Comparison of ENCODE assay signal across 16 cellular contexts in the genomic region with DNA sequence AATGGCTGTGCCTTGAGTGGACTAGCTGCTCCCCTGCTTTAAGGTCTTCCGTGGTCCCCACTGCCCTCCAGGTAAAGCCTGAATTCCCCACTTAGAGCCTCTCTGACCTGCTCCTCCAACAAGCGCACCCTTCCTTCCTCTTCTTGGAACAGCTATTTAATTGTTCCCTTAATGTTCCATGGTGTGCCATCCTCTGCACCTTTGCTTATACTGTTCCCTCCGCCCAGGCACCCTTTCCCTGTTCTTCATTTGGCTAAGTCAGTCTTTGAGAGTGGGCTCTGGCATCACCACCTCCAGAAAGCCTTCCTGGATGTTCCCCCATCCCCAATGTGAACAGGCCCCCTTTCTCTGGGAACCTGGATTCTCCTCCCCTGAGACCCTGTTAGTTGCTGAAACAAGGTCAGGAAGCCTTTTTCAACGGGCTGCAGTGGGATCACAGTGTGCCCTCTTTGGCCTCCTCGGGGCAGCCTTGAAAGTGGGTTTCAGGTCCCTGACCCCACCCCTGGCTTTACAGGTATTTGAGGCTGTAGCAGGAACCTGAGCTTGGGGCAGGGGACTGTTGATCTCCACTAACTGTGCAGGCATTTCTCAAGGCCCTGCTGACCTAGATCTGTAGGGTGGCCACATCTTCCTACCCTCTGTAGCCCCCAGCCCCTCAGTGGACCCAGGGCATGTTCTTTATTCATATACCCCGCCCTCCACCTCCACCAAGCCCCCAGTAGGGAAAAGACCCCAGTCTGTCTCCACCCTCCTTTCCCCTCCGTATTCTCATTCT. TPM values are rescaled to one million over a fixed set of nuclear protein-coding genes. Genes with fewer than 3 reads are reported as not detected.
DNase-seq lines count a peak whose midpoint lies in the region; ATAC-seq, FAIRE-seq and TF ChIP-seq lines count a peak whose summit lies in the region.
"Had no signal": no experiment of that assay in that cellular context is flagged by ENCODE, and none has a peak within 500 bp of the region (broad histone marks: within the 10 kb centered on the region; RNA-seq: fewer than 3 reads in every experiment).

No MANE protein-coding gene starts in this region.

- no peak overlapping the region for H2BK120ac ChIP-seq in mesenchymal stem cell (ENCODE audit: low read depth, low read length)

- POLR2A ChIA-PET in HEK293 (lab: Yijun Ruan, JAX), result interaction anchor here (1.0 to 3.5 kb wide), 5 partner anchors 16 to 49 kb away, joined by 3 to 21 read pairs (median 5); a partner anchor contains a TSS

- peaks cover 9% of the 10 kb centered on the region for H3K9me3 Mint-ChIP-seq in astrocyte (ENCODE audit: unreplicated experiment)
- no peaks in the 10 kb centered on the region for H3K9me3 Mint-ChIP-seq in stimulated activated effector memory CD8-positive, alpha-beta T cell treated with anti-CD3 and anti-CD28 coated beads, Interleukin-12 subunit alpha, Interleukin-12 subunit beta, amount 100 ng/mL, for 72 hours
- H3K9me3 Mint-ChIP-seq: naive B cell; T-helper 2 cell treated with Interferon-gamma antibody and Interleukin-4, amounts not matched to agents 5 μg/mL and 100 μg/mL, for 36 hours had no signal

- FAIRE-seq in astrocyte (lab: Jason Lieb, UNC), result no peak
- FAIRE-seq in GM12891 (lab: Jason Lieb, UNC), result no peak
- FAIRE-seq: bronchial epithelial cell had no signal

- peak overlapping the region; percentile 93 for H2AK5ac ChIP-seq in mesenchymal stem cell (ENCODE audit: low read length, severe bottlenecking)

- H3K9me3 ChIP-seq in HEK293 (ENCODE audit: control insufficient read depth, insufficient read depth, low read depth, low read length) (no peaks in the 10 kb centered on the region), astrocyte (ENCODE audit: insufficient read depth, low read depth, low read length) (no peaks in the 10 kb centered on the region), mesenchymal stem cell (ENCODE audit: control insufficient read depth, low read length) (no peaks in the 10 kb centered on the region)
- H3K9me3 ChIP-seq: right lobe of liver had no signal

- peaks cover 26% of the 10 kb centered on the region for H3K27me3 Mint-ChIP-seq in astrocyte (ENCODE audit: low read depth, unreplicated experiment)

- H2AFZ ChIP-seq in astrocyte (ENCODE audit: low read depth, low read length) (no peak overlapping the region), mesenchymal stem cell (ENCODE audit: low read depth, low read length) (no peak overlapping the region)

- CTCF ChIA-PET in HEK293 (lab: Yijun Ruan, JAX), result interaction anchor here (0.7 to 2.0 kb wide), 6 partner anchors 34 to 144 kb away, joined by 3 to 8 read pairs (median 3); no protein-coding TSS in a partner anchor

- H3K9ac ChIP-seq in astrocyte (ENCODE audit: low read length) (peak overlapping the region; percentile 71), mesenchymal stem cell (ENCODE audit: low read length) (no peak overlapping the region)

- peak overlapping the region; percentile 42 to 60 for H2BK12ac ChIP-seq in mesenchymal stem cell (ENCODE audit: low read length in 2 of 2)

- no peak overlapping the region for H2BK5ac ChIP-seq in mesenchymal stem cell (ENCODE audit: low read depth, low read length, poor library complexity, severe bottlenecking)

- no peak overlapping the region for H3K4ac ChIP-seq in mesenchymal stem cell (ENCODE audit: low read depth in 1 of 2, low read length in 2 of 2)

- no peak overlapping the region for H3K14ac ChIP-seq in mesenchymal stem cell (ENCODE audit: low read length in 2 of 2)

- no peak for TF ChIP-seq POLR2A in GM12891 (IDR thresholded peaks at IDR 0.05; ENCODE audit: low read depth, low read length)

- no peaks in the 10 kb centered on the region for H3K79me2 ChIP-seq in astrocyte (ENCODE audit: insufficient read depth, low read length)

- H2BK15ac ChIP-seq in mesenchymal stem cell (ENCODE audit: low read depth, poor library complexity, severe bottlenecking), result no peak overlapping the region

- H3K23ac ChIP-seq in mesenchymal stem cell (ENCODE audit: low read length in 2 of 2), result no peak overlapping the region

- H4K91ac ChIP-seq in mesenchymal stem cell (ENCODE audit: low read length), result no peak overlapping the region

- H3K36me3 ChIP-seq in HEK293 (ENCODE audit: control insufficient read depth in 2 of 2, insufficient read depth in 1 of 2, low read length in 2 of 2) (peaks cover 0 to 8% of the 10 kb centered on the region in 2 experiments; a peak in 1 of 3 replicates), astrocyte (ENCODE audit: insufficient read depth, low read length) (no peaks in the 10 kb centered on the region), mesenchymal stem cell (ENCODE audit: control insufficient read depth in 1 of 2, insufficient read depth in 2 of 2, low read depth in 1 of 2, low read length in 2 of 2) (peaks cover 14 to 21% of the 10 kb centered on the region in 2 experiments)
- H3K36me3 ChIP-seq: right lobe of liver had no signal

- 95% methylated on average over 7 of the region's 7 CpGs for WGBS in mesenchymal stem cell

- H3K79me1 ChIP-seq in mesenchymal stem cell (replicated peaks; ENCODE audit: low read length, poor library complexity, severe bottlenecking), result no peaks in the 10 kb centered on the region

- peaks cover 6% of the 10 kb centered on the region for H3K36me3 Mint-ChIP-seq in astrocyte (ENCODE audit: low read depth, unreplicated experiment)
- H3K36me3 Mint-ChIP-seq in stimulated activated effector memory CD8-positive, alpha-beta T cell treated with anti-CD3 and anti-CD28 coated beads, Interleukin-12 subunit alpha, Interleukin-12 subunit beta, amount 100 ng/mL, for 72 hours, result no peaks in the 10 kb centered on the region
- H3K36me3 Mint-ChIP-seq: naive B cell had no signal

- H3K4me1 ChIP-seq in HEK293 (ENCODE audit: control insufficient read depth, insufficient read depth, low read length) (peaks cover 16% of the 10 kb centered on the region), astrocyte (ENCODE audit: insufficient read depth, low read length) (peaks cover 59% of the 10 kb centered on the region), mesenchymal stem cell (ENCODE audit: control insufficient read depth, insufficient read depth, low read depth, low read length) (peaks cover 73% of the 10 kb centered on the region)
- H3K4me1 ChIP-seq: right lobe of liver had no signal

- TF ChIP-seq CTCF in HEK293 (tag by site-specific recombination; IDR thresholded peaks at IDR 0.05) (no peak), astrocyte (IDR thresholded peaks at IDR 0.05; ENCODE audit: insufficient read depth, low read depth, low read length) (no peak)

- peak overlapping the region; percentile 78 for H3K27ac Mint-ChIP-seq in astrocyte (ENCODE audit: unreplicated experiment)
- H3K27ac Mint-ChIP-seq in stimulated activated effector memory CD8-positive, alpha-beta T cell treated with anti-CD3 and anti-CD28 coated beads, Interleukin-12 subunit alpha, Interleukin-12 subunit beta, amount 100 ng/mL, for 72 hours, result peak overlapping the region; percentile 27
- H3K27ac Mint-ChIP-seq: T-helper 2 cell treated with Interferon-gamma antibody and Interleukin-4, amounts not matched to agents 5 μg/mL and 100 μg/mL, for 36 hours had no signal

- no peaks in the 10 kb centered on the region for H3K27me3 ChIP-seq in astrocyte (ENCODE audit: insufficient read depth, low read length)
- no peaks in the 10 kb centered on the region for H3K27me3 ChIP-seq in mesenchymal stem cell (ENCODE audit: control insufficient read depth in 1 of 2, insufficient read depth in 1 of 2, low read length in 2 of 2)
- H3K27me3 ChIP-seq: right lobe of liver had no signal

- H4K20me1 ChIP-seq in astrocyte (ENCODE audit: insufficient read depth, low read length), result no peaks in the 10 kb centered on the region

- ATAC-seq in stimulated activated effector memory CD8-positive, alpha-beta T cell treated with anti-CD3 and anti-CD28 coated beads, Interleukin-12 subunit alpha, Interleukin-12 subunit beta, amount 100 ng/mL, for 72 hours, result no peak
- ATAC-seq in GM21786 (IDR thresholded peaks at IDR 0.05; ENCODE audit: unreplicated experiment), result no peak
- no peak for ATAC-seq in activated CD4-positive, CD25-positive, alpha-beta regulatory T cell treated with anti-CD3 and anti-CD28 coated beads, Interleukin-2, amount 50 U/mL, for 24 hours

- no peak overlapping the region for H3K18ac ChIP-seq in mesenchymal stem cell (ENCODE audit: low read depth in 1 of 2, low read length in 2 of 2)

- H3K27ac ChIP-seq in HEK293 (ENCODE audit: extremely low read depth, low read depth, low read length) (peak overlapping the region; percentile 17; the same call in 1 of the 2 replicates), astrocyte (ENCODE audit: low read depth, low read length) (peak overlapping the region; percentile 83), mesenchymal stem cell (ENCODE audit: low read length, poor library complexity, severe bottlenecking) (peak overlapping the region; percentile 68)
- H3K27ac ChIP-seq: right lobe of liver had no signal

- peak overlapping the region; percentile 37 for H3K4me3 Mint-ChIP-seq in astrocyte (ENCODE audit: unreplicated experiment)
- H3K4me3 Mint-ChIP-seq in stimulated activated effector memory CD8-positive, alpha-beta T cell treated with anti-CD3 and anti-CD28 coated beads, Interleukin-12 subunit alpha, Interleukin-12 subunit beta, amount 100 ng/mL, for 72 hours, result no peak overlapping the region
- H3K4me3 Mint-ChIP-seq: T-helper 2 cell treated with Interferon-gamma antibody and Interleukin-4, amounts not matched to agents 5 μg/mL and 100 μg/mL, for 36 hours had no signal

- DNase-seq in astrocyte (ENCODE audit: low read depth), result no peak
- no peak for DNase-seq in mesenchymal stem cell
- no peak for DNase-seq in stimulated activated effector memory CD8-positive, alpha-beta T cell treated with anti-CD3 and anti-CD28 coated beads, Interleukin-12 subunit alpha, Interleukin-12 subunit beta, amount 100 ng/mL, for 72 hours (ENCODE audit: low spot score in 2 of 2)
- DNase-seq in OCI-M2 (lab: John Stamatoyannopoulos, UW; ENCODE audit: unreplicated experiment), result no peak
- DNase-seq in GM12891 (ENCODE audit: insufficient read length, low spot score), result no peak
- DNase-seq: activated CD8-positive, alpha-beta memory T cell treated with anti-CD3 and anti-CD28 coated beads, Interleukin-2, amount 50 U/mL, for 4 hours; activated naive CD4-positive, alpha-beta T cell; effector memory CD4-positive, alpha-beta T cell; Karpas-422; naive B cell had no signal

- peaks cover 36% of the 10 kb centered on the region for H3K4me1 Mint-ChIP-seq in astrocyte (ENCODE audit: low read depth, unreplicated experiment)
- H3K4me1 Mint-ChIP-seq in stimulated activated effector memory CD8-positive, alpha-beta T cell treated with anti-CD3 and anti-CD28 coated beads, Interleukin-12 subunit alpha, Interleukin-12 subunit beta, amount 100 ng/mL, for 72 hours, result peaks cover 6% of the 10 kb centered on the region
- H3K4me1 Mint-ChIP-seq: naive B cell had no signal

- H4K8ac ChIP-seq in mesenchymal stem cell (ENCODE audit: low read length), result peak overlapping the region; percentile 45

- H3K4me2 ChIP-seq in astrocyte (ENCODE audit: low read length) (peak overlapping the region; percentile 62), mesenchymal stem cell (ENCODE audit: low read length, poor library complexity, severe bottlenecking) (no peak overlapping the region)

- H3K4me3 ChIP-seq in HEK293 (ENCODE audit: low read depth, low read length), result no peak overlapping the region
- no peak overlapping the region for H3K4me3 ChIP-seq in astrocyte (ENCODE audit: insufficient read depth, low read depth, low read length)
- H3K4me3 ChIP-seq in mesenchymal stem cell (ENCODE audit: insufficient read depth in 1 of 2, low read depth in 1 of 2, low read length in 2 of 2), result no peak overlapping the region
- H3K4me3 ChIP-seq: right lobe of liver had no signal

RNA-seq across cellular contexts. Expression of a gene that starts 5.0 kb away (rescaled TPM):
- total RNA-seq in astrocyte, result 1.6 and 3.6 TPM in 2 replicates
- polyA plus RNA-seq in mesenchymal stem cell (2013, experiment 1 of 2), result 4.7 TPM
- polyA plus RNA-seq in mesenchymal stem cell (2013, experiment 2 of 2), result 3.5 TPM
- 0.99 TPM for polyA plus RNA-seq in GM12891 (2012; ENCODE audit: low read depth, missing spikeins)

RNA-seq across cellular contexts. Expression of a gene that starts 24.1 kb away (rescaled TPM):
- total RNA-seq in astrocyte, result 7.2 and 13.7 TPM in 2 replicates
- 13.9 TPM for polyA plus RNA-seq in mesenchymal stem cell (2013, experiment 1 of 2)
- 12.6 TPM for polyA plus RNA-seq in mesenchymal stem cell (2013, experiment 2 of 2)
- polyA plus RNA-seq in GM12891 (2012; ENCODE audit: low read depth, missing spikeins), result 2.9 TPM

RNA-seq across cellular contexts. Expression of a gene that starts 48.1 kb away (rescaled TPM):
- 0.14 and 0.19 TPM in 2 replicates for total RNA-seq in astrocyte
- not detected for polyA plus RNA-seq in mesenchymal stem cell (2013, experiment 1 of 2)
- not detected for polyA plus RNA-seq in mesenchymal stem cell (2013, experiment 2 of 2)
- 0.44 TPM for polyA plus RNA-seq in GM12891 (2012; ENCODE audit: low read depth, missing spikeins)
- total RNA-seq: bronchial epithelial cell had no signal

RNA-seq across cellular contexts. Expression of a gene that starts 57.6 kb away (rescaled TPM):
- 0.41 and 0.96 TPM in 2 replicates for total RNA-seq in astrocyte
- 0.29 TPM for polyA plus RNA-seq in mesenchymal stem cell (2013, experiment 1 of 2)
- 0.40 TPM for polyA plus RNA-seq in mesenchymal stem cell (2013, experiment 2 of 2)
- 0.36 TPM for polyA plus RNA-seq in GM12891 (2012; ENCODE audit: low read depth, missing spikeins)
- total RNA-seq: bronchial epithelial cell, right lobe of liver had no signal

Comparison
In these comparisons a context has a peak if more than half of its experiments do, and no peak if none do; other contexts are left out.
1. H3K27ac ChIP-seq: peak in every context shown above with its lines; median percentile 83 in astrocyte; 68 in mesenchymal stem cell; 17 in HEK293.